In the genomic region with DNA sequence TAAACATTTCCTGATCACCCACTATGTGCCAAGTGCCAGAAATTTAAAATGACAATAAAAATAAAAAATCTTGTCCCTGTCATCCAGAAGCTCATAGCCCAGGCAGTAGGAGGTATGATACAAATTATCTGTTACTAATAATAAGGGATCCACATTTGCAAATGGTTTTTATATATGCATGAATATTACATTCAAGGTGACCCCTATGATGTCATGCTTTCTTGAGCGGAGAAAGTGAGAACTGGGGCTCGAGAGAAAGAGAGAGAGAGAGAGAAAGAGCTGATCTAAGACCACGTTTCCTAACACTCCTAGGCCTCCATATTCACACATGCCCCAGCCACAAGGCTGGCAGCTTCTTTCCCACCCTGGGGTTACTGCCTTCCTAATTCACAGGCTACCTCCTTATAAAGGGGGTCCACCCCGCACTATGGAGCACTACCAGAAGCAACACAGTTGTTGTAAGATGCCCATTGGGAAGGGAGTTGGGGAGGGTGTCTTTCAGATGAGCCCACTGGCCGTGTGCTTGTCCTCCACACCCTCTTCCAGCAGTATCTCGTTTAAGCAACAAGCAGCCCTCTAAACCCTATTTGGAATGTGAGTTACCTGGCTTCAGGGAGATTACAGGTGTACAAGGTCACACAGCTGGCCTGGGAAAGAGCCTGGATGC, we compare ENCODE assay signal across 1 cellular context.
TF ChIP-seq lines count a peak whose summit lies in the region.

No MANE protein-coding gene starts in this region.

TF ChIP-seq in HepG2, 621 proteins besides CTCF, POLR2A, EP300 and RAD21:
- TF ChIP-seq ASH2L (IDR thresholded peaks at IDR 0.05; ENCODE audit: insufficient read length, low read depth, low read length) (no peak), ATF7 (IDR thresholded peaks at IDR 0.05) (peak; percentile 50; the same call in 1 of the 2 replicates), ATF7 (CRISPR knock-in tag; IDR thresholded peaks at IDR 0.05) (no peak)
